21 cellular contexts compared by ENCODE assay signal in the genomic region with DNA sequence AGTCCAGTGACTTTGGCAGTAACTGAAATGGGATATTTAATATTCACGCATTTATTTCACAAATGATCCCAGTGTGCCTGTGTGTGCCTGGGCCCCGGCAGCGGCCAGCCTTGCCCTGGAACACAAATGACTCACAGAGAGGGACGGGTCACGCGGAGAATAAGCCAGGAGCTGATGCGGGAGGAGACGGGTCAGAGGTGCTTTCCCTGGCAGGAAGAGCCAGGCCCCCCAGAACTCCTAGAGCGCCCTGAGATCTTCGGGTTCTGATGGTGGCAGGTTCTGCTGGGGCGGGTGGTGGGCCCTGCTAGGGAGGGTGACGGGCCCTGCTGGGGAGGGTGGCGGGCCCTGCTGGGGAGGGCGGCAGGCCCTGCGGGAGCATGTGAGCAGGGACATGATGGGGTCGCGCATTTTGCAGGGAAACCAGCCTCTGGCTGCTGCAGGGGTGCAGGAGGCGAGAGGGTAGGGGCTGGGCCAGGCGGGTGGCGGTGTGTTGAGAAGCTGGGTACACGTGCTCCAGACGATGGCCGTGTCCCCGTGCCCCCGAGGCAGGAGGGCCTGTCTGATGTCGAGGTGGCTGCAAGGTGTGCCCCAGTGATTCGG.
"Had no signal": no experiment of that assay in that cellular context is flagged by ENCODE, and none has a peak within 500 bp of the region (broad histone marks: within the 10 kb centered on the region; RNA-seq: fewer than 3 reads in every experiment).

No MANE protein-coding gene starts in this region.

- H3K27me3 Mint-ChIP-seq: activated naive CD4-positive, alpha-beta T cell treated with anti-CD3 and anti-CD28 coated beads, Interleukin-2, amount 50 U/mL, for 24 hours; T-cell had no signal

- H3K27ac ChIP-seq: esophagus muscularis mucosa, gastroesophageal sphincter, heart left ventricle, neutrophil, parathyroid adenoma, sigmoid colon, thyroid gland had no signal

- ATAC-seq: gastroesophageal sphincter; heart left ventricle; left ventricle myocardium superior; stimulated activated effector memory CD8-positive, alpha-beta T cell treated with anti-CD3 and anti-CD28 coated beads, Interleukin-12 subunit alpha, Interleukin-12 subunit beta, amount 100 ng/mL, for 72 hours; T-cell had no signal

- H2AFZ ChIP-seq: parathyroid adenoma had no signal

- H3K4me3 Mint-ChIP-seq: activated naive CD4-positive, alpha-beta T cell treated with anti-CD3 and anti-CD28 coated beads, Interleukin-2, amount 50 U/mL, for 24 hours; natural killer cell; stimulated activated effector memory CD8-positive, alpha-beta T cell treated with anti-CD3 and anti-CD28 coated beads, Interleukin-12 subunit alpha, Interleukin-12 subunit beta, amount 100 ng/mL, for 72 hours; T-cell had no signal

- H3K4me3 ChIP-seq: esophagus muscularis mucosa, gastroesophageal sphincter, heart left ventricle, sigmoid colon, thyroid gland had no signal

- H3K36me3 ChIP-seq: esophagus muscularis mucosa, gastroesophageal sphincter, heart left ventricle, neutrophil, sigmoid colon, thyroid gland had no signal

- DNase-seq: activated CD4-positive, alpha-beta T cell treated with anti-CD3 and anti-CD28 coated beads, Interleukin-2, amount 50 U/mL, for 1 hour; activated gamma-delta T cell; cerebellar nuclear complex; effector CD8-positive, alpha-beta T cell; kidney glomerular epithelial cell; left ventricle myocardium superior; natural killer cell; sigmoid colon; stimulated activated CD4-positive, alpha-beta T cell treated with anti-CD3 and anti-CD28 coated beads, Interleukin-4, amount 100 ng/mL, for 24 hours; T-cell; T1000; thyroid gland had no signal

- H3K27ac Mint-ChIP-seq: activated naive CD4-positive, alpha-beta T cell treated with anti-CD3 and anti-CD28 coated beads, Interleukin-2, amount 50 U/mL, for 24 hours; natural killer cell; stimulated activated effector memory CD8-positive, alpha-beta T cell treated with anti-CD3 and anti-CD28 coated beads, Interleukin-12 subunit alpha, Interleukin-12 subunit beta, amount 100 ng/mL, for 72 hours; T-cell had no signal

- H3K9me3 ChIP-seq: esophagus muscularis mucosa, neutrophil, sigmoid colon, thyroid gland had no signal

- H3K4me1 ChIP-seq: heart left ventricle, parathyroid adenoma, thyroid gland had no signal

- H3K9me3 Mint-ChIP-seq: activated naive CD4-positive, alpha-beta T cell treated with anti-CD3 and anti-CD28 coated beads, Interleukin-2, amount 50 U/mL, for 24 hours; natural killer cell had no signal

- H3K4me1 Mint-ChIP-seq: activated naive CD4-positive, alpha-beta T cell treated with anti-CD3 and anti-CD28 coated beads, Interleukin-2, amount 50 U/mL, for 24 hours; stimulated activated effector memory CD8-positive, alpha-beta T cell treated with anti-CD3 and anti-CD28 coated beads, Interleukin-12 subunit alpha, Interleukin-12 subunit beta, amount 100 ng/mL, for 72 hours; T-cell had no signal

- H3K9ac ChIP-seq: parathyroid adenoma had no signal

- H3K27me3 ChIP-seq: esophagus muscularis mucosa, gastroesophageal sphincter, neutrophil, sigmoid colon, thyroid gland had no signal

- H3K79me2 ChIP-seq: parathyroid adenoma had no signal

- FAIRE-seq: bronchial epithelial cell, urothelium cell line had no signal

- H3K36me3 Mint-ChIP-seq: activated naive CD4-positive, alpha-beta T cell treated with anti-CD3 and anti-CD28 coated beads, Interleukin-2, amount 50 U/mL, for 24 hours; natural killer cell; stimulated activated effector memory CD8-positive, alpha-beta T cell treated with anti-CD3 and anti-CD28 coated beads, Interleukin-12 subunit alpha, Interleukin-12 subunit beta, amount 100 ng/mL, for 72 hours; T-cell had no signal
